Comparison of ENCODE assay signal across 25 cellular contexts in the genomic region with DNA sequence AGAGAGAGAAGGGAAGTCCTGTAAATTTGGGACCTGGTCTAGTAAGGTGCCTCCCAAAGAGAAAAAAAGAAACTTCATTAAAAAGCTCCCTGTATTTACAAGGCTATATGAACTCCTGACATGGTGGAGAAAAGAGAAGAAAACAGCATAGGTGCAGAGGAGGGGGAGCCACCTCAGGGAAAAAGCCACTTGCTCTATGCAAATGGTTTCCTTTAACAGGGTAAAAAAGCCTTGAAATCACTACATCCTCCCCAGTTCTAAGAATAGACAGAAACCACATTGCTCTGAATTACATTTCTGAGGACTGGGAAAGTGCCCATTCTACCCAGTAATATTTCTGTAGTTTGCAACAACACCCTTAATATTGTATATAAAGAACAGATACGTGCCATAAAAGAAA.
A peak's percentile ranks its signal among the peaks of the same experiment; 100 is the strongest.
DNase-seq lines count a peak whose midpoint lies in the region; ATAC-seq lines count a peak whose summit lies in the region.
"Had no signal": no experiment of that assay in that cellular context is flagged by ENCODE, and none has a peak within 500 bp of the region (broad histone marks: within the 10 kb centered on the region; RNA-seq: fewer than 3 reads in every experiment).

No MANE protein-coding gene starts in this region.

- intact Hi-C loops in activated CD4-positive, alpha-beta T cell treated with anti-CD3 and anti-CD28 coated beads for 36 hours (cut with DNase I, micrococcal nuclease): loop anchor here (5.0 kb wide), 1 partner anchor 165 kb away; a partner anchor contains a TSS
- intact Hi-C loops in Right ventricle myocardium inferior (cut with DNase I): no loop called here

- H3K27ac Mint-ChIP-seq in activated CD4-positive, alpha-beta T cell treated with anti-CD3 and anti-CD28 coated beads for 36 hours: peak overlapping the region; percentile 83
- peak overlapping the region; percentile 88 to 94 for H3K27ac Mint-ChIP-seq in activated naive CD4-positive, alpha-beta T cell treated with anti-CD3 and anti-CD28 coated beads, Interleukin-2, amount 50 U/mL, for 72 hours
- H3K27ac Mint-ChIP-seq: mesothelial cell of epicardium, nephron, WTC11 had no signal

- H3K36me3 Mint-ChIP-seq in activated CD4-positive, alpha-beta T cell treated with anti-CD3 and anti-CD28 coated beads for 36 hours (ENCODE audit: low read depth): no peaks in the 10 kb centered on the region
- peaks cover 18% of the 10 kb centered on the region in 2 donors for H3K36me3 Mint-ChIP-seq in activated naive CD4-positive, alpha-beta T cell treated with anti-CD3 and anti-CD28 coated beads, Interleukin-2, amount 50 U/mL, for 72 hours
- H3K36me3 Mint-ChIP-seq: mesothelial cell of epicardium, WTC11 had no signal

- CTCF ChIA-PET in activated CD4-positive, alpha-beta T cell treated with anti-CD3 and anti-CD28 coated beads for 36 hours (lab: Charles Lee): no interaction called here

- H3K27me3 Mint-ChIP-seq in activated CD4-positive, alpha-beta T cell treated with anti-CD3 and anti-CD28 coated beads for 36 hours: no peaks in the 10 kb centered on the region

- H3K9me3 Mint-ChIP-seq in activated CD4-positive, alpha-beta T cell treated with anti-CD3 and anti-CD28 coated beads for 36 hours (ENCODE audit: low read depth): no peaks in the 10 kb centered on the region
- no peaks in the 10 kb centered on the region for H3K9me3 Mint-ChIP-seq in activated naive CD4-positive, alpha-beta T cell treated with anti-CD3 and anti-CD28 coated beads, Interleukin-2, amount 50 U/mL, for 72 hours

- peak; percentile 91 for ATAC-seq in activated CD4-positive, alpha-beta T cell treated with anti-CD3 and anti-CD28 coated beads for 36 hours
- peak; percentile 86 to 97 for ATAC-seq in activated naive CD4-positive, alpha-beta T cell treated with anti-CD3 and anti-CD28 coated beads, Interleukin-2, amount 50 U/mL, for 72 hours
- ATAC-seq in Right ventricle myocardium inferior: no peak
- no peak for ATAC-seq in GM18520 (IDR thresholded peaks at IDR 0.05; ENCODE audit: unreplicated experiment)
- ATAC-seq: HepG2, left ventricle myocardium superior, WTC11 had no signal

- DNase-seq in activated CD4-positive, alpha-beta T cell treated with anti-CD3 and anti-CD28 coated beads for 36 hours: peak; percentile 39
- DNase-seq in activated CD4-positive, alpha-beta T cell treated with anti-CD3 and anti-CD28 coated beads, Interleukin-2, amount 50 U/mL, for 1 hour: no peak
- peak; percentile 3 for DNase-seq in stimulated activated CD4-positive, alpha-beta T cell treated with anti-CD3 and anti-CD28 coated beads, Interleukin-4, amount 100 ng/mL, for 24 hours
- no peak for DNase-seq in stimulated activated CD4-positive, alpha-beta T cell treated with anti-CD3 and anti-CD28 coated beads, Interleukin-4, amount 100 ng/mL, for 1 hour
- DNase-seq in activated naive CD4-positive, alpha-beta T cell treated with anti-CD3 and anti-CD28 coated beads, Interleukin-2, amount 50 U/mL, for 72 hours (ENCODE audit: low spot score in 2 of 2): no peak
- DNase-seq in Right ventricle myocardium inferior (ENCODE audit: missing footprints): no peak
- no peak for DNase-seq in islet precursor cell
- DNase-seq: 8988T, cerebellar nuclear complex, DMS153, dorsolateral prefrontal cortex, GDM1, left ventricle myocardium superior, NCI-H1105, NCI-H2081, NCI-H345, NCI-H82, OCI-M1, ovary, trophoblast cell had no signal

- peak overlapping the region; percentile 19 for H3K4me3 Mint-ChIP-seq in activated CD4-positive, alpha-beta T cell treated with anti-CD3 and anti-CD28 coated beads for 36 hours
- H3K4me3 Mint-ChIP-seq: mesothelial cell of epicardium, nephron, WTC11 had no signal

- H3K4me1 Mint-ChIP-seq in activated CD4-positive, alpha-beta T cell treated with anti-CD3 and anti-CD28 coated beads for 36 hours: peaks cover 27% of the 10 kb centered on the region
- H3K4me1 Mint-ChIP-seq: mesothelial cell of epicardium, nephron had no signal

- POLR2A ChIA-PET in activated CD4-positive, alpha-beta T cell treated with anti-CD3 and anti-CD28 coated beads for 36 hours (lab: Charles Lee): no interaction called here

Comparison
In these comparisons a context has a peak if more than half of its experiments do, and no peak if none do; other contexts are left out.
1. DNase-seq: peak in activated CD4-positive, alpha-beta T cell treated with anti-CD3 and anti-CD28 coated beads for 36 hours (single experiment) and stimulated activated CD4-positive, alpha-beta T cell treated with anti-CD3 and anti-CD28 coated beads, Interleukin-4, amount 100 ng/mL, for 24 hours (single experiment); none in activated CD4-positive, alpha-beta T cell treated with anti-CD3 and anti-CD28 coated beads, Interleukin-2, amount 50 U/mL, for 1 hour (single experiment), stimulated activated CD4-positive, alpha-beta T cell treated with anti-CD3 and anti-CD28 coated beads, Interleukin-4, amount 100 ng/mL, for 1 hour (single experiment), activated naive CD4-positive, alpha-beta T cell treated with anti-CD3 and anti-CD28 coated beads, Interleukin-2, amount 50 U/mL, for 72 hours (0 of 2), Right ventricle myocardium inferior (single experiment) and islet precursor cell (single experiment).
2. ATAC-seq: peak in activated CD4-positive, alpha-beta T cell treated with anti-CD3 and anti-CD28 coated beads for 36 hours (single experiment) and activated naive CD4-positive, alpha-beta T cell treated with anti-CD3 and anti-CD28 coated beads, Interleukin-2, amount 50 U/mL, for 72 hours (2 of 2); none in Right ventricle myocardium inferior (single experiment) and GM18520 (single experiment).